Comparison of ENCODE assay signal across 6 cellular contexts in genomic region chrX:48540480-48540879, GRCh38. TPM values are rescaled to one million over a fixed set of nuclear protein-coding genes. Genes with fewer than 3 reads are reported as not detected.
DNase-seq lines count a peak whose midpoint lies in the region; ATAC-seq and TF ChIP-seq lines count a peak whose summit lies in the region.

No MANE protein-coding gene starts in this region.

- H3K4me1 ChIP-seq in Caco-2 (no peaks in the 10 kb centered on the region), mononuclear cell (ENCODE audit: insufficient read depth, low read length) (peaks cover 18% of the 10 kb centered on the region)

- POLR2A ChIA-PET in Caco-2 (lab: Charles Lee) = no interaction called here
- POLR2A ChIA-PET in activated CD4-positive, alpha-beta memory T cell treated with anti-CD3 and anti-CD28 coated beads for 36 hours (lab: Charles Lee) = interaction anchor here (0.6 to 1.6 kb wide), 4 partner anchors 18 to 497 kb away, joined by 3 to 12 read pairs (median 4); partner anchors contain the start of genes EBP and RBM3

- H3K36me3 Mint-ChIP-seq in Caco-2 (ENCODE audit: insufficient read depth, unreplicated experiment) = peaks cover 39% of the 10 kb centered on the region
- peaks cover 12% of the 10 kb centered on the region for H3K36me3 Mint-ChIP-seq in activated CD4-positive, alpha-beta memory T cell treated with anti-CD3 and anti-CD28 coated beads for 36 hours

- ATAC-seq in left lobe of liver (no peak), GM21367 (IDR thresholded peaks at IDR 0.05; ENCODE audit: unreplicated experiment) (no peak)

- peaks cover 8% of the 10 kb centered on the region for H3K4me1 Mint-ChIP-seq in Caco-2 (ENCODE audit: low read depth, unreplicated experiment)
- H3K4me1 Mint-ChIP-seq in activated CD4-positive, alpha-beta memory T cell treated with anti-CD3 and anti-CD28 coated beads for 36 hours (ENCODE audit: low read depth) = peaks cover 19% of the 10 kb centered on the region

- H3K27me3 ChIP-seq in Caco-2 (replicated peaks; ENCODE audit: control insufficient read depth, insufficient read depth, low read length) = no peaks in the 10 kb centered on the region
- no peaks in the 10 kb centered on the region for H3K27me3 ChIP-seq in mononuclear cell (ENCODE audit: insufficient read depth, low read length)

- peak overlapping the region; percentile 71 for H3K27ac Mint-ChIP-seq in Caco-2 (ENCODE audit: unreplicated experiment)
- H3K27ac Mint-ChIP-seq in activated CD4-positive, alpha-beta memory T cell treated with anti-CD3 and anti-CD28 coated beads for 36 hours = peak overlapping the region; percentile 97

- H3K27me3 Mint-ChIP-seq in Caco-2 (ENCODE audit: insufficient read depth, unreplicated experiment) = no peaks in the 10 kb centered on the region
- no peaks in the 10 kb centered on the region for H3K27me3 Mint-ChIP-seq in activated CD4-positive, alpha-beta memory T cell treated with anti-CD3 and anti-CD28 coated beads for 36 hours

- H3K9me3 ChIP-seq in Caco-2 (no peaks in the 10 kb centered on the region), mononuclear cell (ENCODE audit: low read depth, low read length) (no peaks in the 10 kb centered on the region)

- no peak for TF ChIP-seq CTCF in Caco-2 (IDR thresholded peaks at IDR 0.05; ENCODE audit: insufficient read depth in 1 of 2, low read depth in 1 of 2, low read length in 1 of 2, severe bottlenecking in 1 of 2, unreplicated experiment in 1 of 2)

- DNase-seq in Caco-2 (no peak), left lobe of liver (ENCODE audit: low spot score) (no peak), DMS53 treated with DMSO at 0.1 percent for 48 hours (lab: John Stamatoyannopoulos, UW; ENCODE audit: unreplicated experiment) (no peak)
- DNase-seq in activated CD4-positive, alpha-beta memory T cell treated with anti-CD3 and anti-CD28 coated beads for 36 hours = no peak

- intact Hi-C loops in Caco-2 (cut with micrococcal nuclease; ENCODE audit: unreplicated experiment) = no loop called here
- intact Hi-C loops in activated CD4-positive, alpha-beta memory T cell treated with anti-CD3 and anti-CD28 coated beads for 36 hours (cut with micrococcal nuclease) = loop anchor here (1.0 kb wide), 2 partner anchors 18 to 30 kb away; no protein-coding TSS in a partner anchor

- H3K36me3 ChIP-seq in Caco-2 (ENCODE audit: control insufficient read depth, insufficient read depth, low read length) = no peaks in the 10 kb centered on the region

- CTCF ChIA-PET in Caco-2 (lab: Charles Lee) = interaction anchor here (0.6 to 1.6 kb wide), 3 partner anchors 10 to 454 kb away, joined by 3 to 10 read pairs (median 4); no protein-coding TSS in a partner anchor
- CTCF ChIA-PET in activated CD4-positive, alpha-beta memory T cell treated with anti-CD3 and anti-CD28 coated beads for 36 hours (lab: Charles Lee) = interaction anchor here (1.2 to 1.3 kb wide), 2 partner anchors 9 to 66 kb away, joined by 3 to 5 read pairs; no protein-coding TSS in a partner anchor

- BruUV-seq in Caco-2 (replicated peaks; lab: Mats Ljungman, UMichigan) = TSS peak; percentile 46

- H3K4me3 ChIP-seq in Caco-2 (ENCODE audit: low read depth, low read length) (peak overlapping the region; percentile 68), mononuclear cell (ENCODE audit: low read length) (peak overlapping the region; percentile 55)

- no peaks in the 10 kb centered on the region for H3K9me3 Mint-ChIP-seq in Caco-2 (ENCODE audit: unreplicated experiment)
- no peaks in the 10 kb centered on the region for H3K9me3 Mint-ChIP-seq in activated CD4-positive, alpha-beta memory T cell treated with anti-CD3 and anti-CD28 coated beads for 36 hours

- H3K4me3 Mint-ChIP-seq in Caco-2 (ENCODE audit: unreplicated experiment) = peak overlapping the region; percentile 87
- peak overlapping the region; percentile 84 for H3K4me3 Mint-ChIP-seq in activated CD4-positive, alpha-beta memory T cell treated with anti-CD3 and anti-CD28 coated beads for 36 hours

RNA-seq across cellular contexts. Expression of gene TBC1D25, which starts 1.0 kb away (rescaled TPM):
- total RNA-seq in Caco-2 (2022) (9.3 and 11.1 TPM in 2 replicates), mononuclear cell (10.7 TPM), left lobe of liver (6.5 TPM)
- 10 to 100 TPM; 13.5 to 16.2 TPM for total RNA-seq in activated CD4-positive, alpha-beta memory T cell treated with anti-CD3 and anti-CD28 coated beads for 36 hours

RNA-seq across cellular contexts. Expression of gene EBP, which starts 18.9 kb away (rescaled TPM):
- total RNA-seq in Caco-2 (2022) (141 and 154 TPM in 2 replicates), mononuclear cell (27.6 TPM), left lobe of liver (267 TPM)
- total RNA-seq in activated CD4-positive, alpha-beta memory T cell treated with anti-CD3 and anti-CD28 coated beads for 36 hours = 100 to 1,000 TPM; 149 to 150 TPM

RNA-seq across cellular contexts. Expression of gene PORCN, which starts 31.7 kb away (rescaled TPM):
- 3.2 and 4.6 TPM in 2 replicates for total RNA-seq in Caco-2 (2022)
- 1 to 10 TPM; 7.1 to 7.7 TPM for total RNA-seq in activated CD4-positive, alpha-beta memory T cell treated with anti-CD3 and anti-CD28 coated beads for 36 hours
- 13.6 TPM for total RNA-seq in mononuclear cell
- total RNA-seq in left lobe of liver = 1.9 TPM

RNA-seq across cellular contexts. Expression of gene RBM3, which starts 33.8 kb away (rescaled TPM):
- total RNA-seq in Caco-2 (2022) = 233 and 264 TPM in 2 replicates
- 100 to 1,000 TPM; 191 to 197 TPM for total RNA-seq in activated CD4-positive, alpha-beta memory T cell treated with anti-CD3 and anti-CD28 coated beads for 36 hours
- 377 TPM for total RNA-seq in mononuclear cell
- total RNA-seq in left lobe of liver = 20.6 TPM

RNA-seq across cellular contexts. Expression of gene WDR13, which starts 56.8 kb away (rescaled TPM):
- total RNA-seq in Caco-2 (2022) (41.8 and 46.5 TPM in 2 replicates), mononuclear cell (38.2 TPM), left lobe of liver (86.7 TPM)
- total RNA-seq in activated CD4-positive, alpha-beta memory T cell treated with anti-CD3 and anti-CD28 coated beads for 36 hours = 10 to 100 TPM; 45.8 to 54.8 TPM
